20 cellular contexts compared by ENCODE assay signal in the genomic region with DNA sequence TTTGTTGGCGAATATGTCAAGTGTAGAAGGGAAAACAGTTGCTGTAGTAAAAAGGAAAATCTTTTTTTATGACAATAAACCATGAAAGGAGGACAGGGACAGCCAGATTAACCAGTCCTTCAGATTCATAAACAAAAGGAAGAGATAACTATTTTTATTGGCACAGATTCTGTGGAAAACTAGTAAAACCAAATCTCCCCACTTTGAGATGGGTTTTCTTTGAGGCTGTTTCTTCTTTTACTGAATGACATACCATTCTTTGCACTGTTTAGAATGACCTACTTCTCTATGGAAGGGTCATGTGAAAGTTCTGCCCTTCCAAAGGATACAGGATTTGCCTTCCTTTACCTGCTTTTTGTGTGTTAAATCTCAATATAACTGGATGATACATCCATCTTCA.
"Had no signal": no experiment of that assay in that cellular context is flagged by ENCODE, and none has a peak within 500 bp of the region (broad histone marks: within the 10 kb centered on the region; RNA-seq: fewer than 3 reads in every experiment).

No MANE protein-coding gene starts in this region.

- H3K4me3 Mint-ChIP-seq: immature natural killer cell; naive thymus-derived CD4-positive, alpha-beta T cell; neural crest cell had no signal

- H3K4me3 ChIP-seq: colonic mucosa, gastroesophageal sphincter, left ventricle myocardium inferior, lower lobe of right lung, ovary, right atrium auricular region, sigmoid colon, skin epidermis had no signal

- H3K36me3 ChIP-seq: colonic mucosa, ovary, right atrium auricular region had no signal

- H3K27ac ChIP-seq: colonic mucosa, gastroesophageal sphincter, left ventricle myocardium inferior, lower lobe of right lung, ovary, right atrium auricular region, sigmoid colon, skin epidermis had no signal

- ATAC-seq: esophagus mucosa; gastroesophageal sphincter; left cardiac atrium; lower lobe of right lung; naive thymus-derived CD4-positive, alpha-beta T cell had no signal

- H3K27me3 Mint-ChIP-seq: naive thymus-derived CD4-positive, alpha-beta T cell had no signal

- H3K4me1 ChIP-seq: colonic mucosa had no signal

- H3K9me3 Mint-ChIP-seq: immature natural killer cell; naive thymus-derived CD4-positive, alpha-beta T cell; neural crest cell had no signal

- H3K9me3 ChIP-seq: colonic mucosa, gastroesophageal sphincter, left ventricle myocardium inferior, lower lobe of right lung, ovary, right atrium auricular region, sigmoid colon had no signal

- DNase-seq: colonic mucosa; dorsolateral prefrontal cortex; effector CD8-positive, alpha-beta T cell; glutamatergic neuron; immature natural killer cell; kidney; left cardiac atrium; left ventricle myocardium inferior; lower lobe of right lung; mesenchymal stem cell; naive thymus-derived CD4-positive, alpha-beta T cell; ovary; sigmoid colon; stimulated activated naive CD4-positive, alpha-beta T cell treated with Interleukin-2 at 50 U/mL for 16 hours; trophoblast cell had no signal
